Comparison of ENCODE assay signal across 16 cellular contexts in genomic region chr7:21041666-21042065, GRCh38.
DNase-seq lines count a peak whose midpoint lies in the region; ATAC-seq, FAIRE-seq and TF ChIP-seq lines count a peak whose summit lies in the region.
"Had no signal": no experiment of that assay in that cellular context is flagged by ENCODE, and none has a peak within 500 bp of the region (broad histone marks: within the 10 kb centered on the region; RNA-seq: fewer than 3 reads in every experiment).

No MANE protein-coding gene starts in this region.

- H3K9ac ChIP-seq in H1 (replicated peaks in 1 of 4; ENCODE audit: extremely low read depth in 1 of 4, low read depth in 3 of 4, low read length in 3 of 4) = no peak overlapping the region
- no peak overlapping the region for H3K9ac ChIP-seq in mesenchymal stem cell (ENCODE audit: low read length)
- H3K9ac ChIP-seq: BLaER1 had no signal

- no peak for ATAC-seq in Right ventricle myocardium superior (ENCODE audit: poor library complexity)
- ATAC-seq in mucosa of descending colon = no peak
- ATAC-seq in stimulated activated naive B cell treated with anti-CD40 and anti-IgM and Interleukin-4, amounts not matched to agents 10 μg/mL and 1 μg/mL and 100 μg/mL, for 72 hours (replicated peaks) = no peak
- ATAC-seq in upper lobe of left lung (ENCODE audit: low FRiP score in 2 of 2) = no peak
- ATAC-seq: K562 had no signal

- no peak overlapping the region for H2BK120ac ChIP-seq in H1 (replicated peaks; ENCODE audit: low read depth, low read length)
- H2BK120ac ChIP-seq in mesenchymal stem cell (ENCODE audit: low read depth, low read length) = no peak overlapping the region

- H3K4me3 Mint-ChIP-seq in stimulated activated naive B cell treated with anti-CD40 and anti-IgM and Interleukin-4, amounts not matched to agents 10 μg/mL and 1 μg/mL and 100 μg/mL, for 72 hours = no peak overlapping the region
- H3K4me3 Mint-ChIP-seq: CD8-positive, alpha-beta memory T cell had no signal

- H3K18ac ChIP-seq in H1 (ENCODE audit: extremely low read depth, low read length) = no peak overlapping the region
- H3K18ac ChIP-seq in mesenchymal stem cell (ENCODE audit: low read depth in 1 of 2, low read length in 2 of 2) = no peak overlapping the region

- H3K27ac Mint-ChIP-seq in stimulated activated naive B cell treated with anti-CD40 and anti-IgM and Interleukin-4, amounts not matched to agents 10 μg/mL and 1 μg/mL and 100 μg/mL, for 72 hours = no peak overlapping the region
- H3K27ac Mint-ChIP-seq: CD8-positive, alpha-beta memory T cell had no signal

- 0 out of 2 replicates have a peak overlapping the region, but pooled peaks have one; percentile 1 for H2BK15ac ChIP-seq in H1 (ENCODE audit: low read length)
- H2BK15ac ChIP-seq in mesenchymal stem cell (ENCODE audit: low read depth, poor library complexity, severe bottlenecking) = no peak overlapping the region

- POLR2A ChIA-PET in H1 (lab: Charles Lee; ENCODE audit: partially characterized antibody) = interaction anchor here (1.0 kb wide), 1 partner anchor 13 kb away, joined by 3 read pairs; no protein-coding TSS in a partner anchor

- peak; percentile 81 for FAIRE-seq in H1 (lab: Jason Lieb, UNC)
- FAIRE-seq: K562 had no signal

- TF ChIP-seq CTCF in H1 (IDR thresholded peaks at IDR 0.05; ENCODE audit: control extremely low read depth in 1 of 3, insufficient read depth in 1 of 3, low read depth in 1 of 3, low read length in 3 of 3) = no peak
- no peak for TF ChIP-seq CTCF in mucosa of descending colon (IDR thresholded peaks at IDR 0.05)
- TF ChIP-seq CTCF in upper lobe of left lung (IDR thresholded peaks at IDR 0.05) = no peak

- H3K79me2 ChIP-seq in H1 (ENCODE audit: control insufficient read depth in 1 of 2, insufficient read depth in 2 of 2, low read length in 2 of 2) = no peaks in the 10 kb centered on the region

- H3K27me3 Mint-ChIP-seq in stimulated activated naive B cell treated with anti-CD40 and anti-IgM and Interleukin-4, amounts not matched to agents 10 μg/mL and 1 μg/mL and 100 μg/mL, for 72 hours = no peaks in the 10 kb centered on the region

- H3K4ac ChIP-seq in H1 (replicated peaks; ENCODE audit: insufficient read length, low read depth, low read length) (no peak overlapping the region), mesenchymal stem cell (ENCODE audit: low read depth in 1 of 2, low read length in 2 of 2) (no peak overlapping the region)

- WGBS in H1 (ENCODE audit: extremely low coverage in 1 of 2, insufficient coverage in 1 of 2, insufficient read length in 1 of 2, insufficient replicate concordance in 2 of 2, low coverage in 1 of 2, low lambda C conversion rate in 2 of 2, missing lambda C conversion rate in 1 of 2), 2 experiments = 26% methylated on average over 5 of the region's 5 CpGs; no CpG with 5 or more reads in 1 of the 2 experiments
- WGBS in mesenchymal stem cell = 72% methylated on average over 5 of the region's 5 CpGs
- WGBS in upper lobe of left lung, 2 donors = 81% methylated on average over 5 of the region's 5 CpGs

- H3K9me3 ChIP-seq in H1 (ENCODE audit: insufficient read depth in 2 of 2, low read depth in 1 of 2, low read length in 1 of 2) (no peaks in the 10 kb centered on the region), mesenchymal stem cell (ENCODE audit: control insufficient read depth, low read length) (peaks cover 11% of the 10 kb centered on the region), mucosa of descending colon (no peaks in the 10 kb centered on the region), upper lobe of left lung (no peaks in the 10 kb centered on the region)
- H3K9me3 ChIP-seq: BLaER1, HAP-1 had no signal

- H3K36me3 ChIP-seq in H1 (ENCODE audit: control insufficient read depth in 2 of 4, insufficient read depth in 4 of 4, low read length in 3 of 4) (no peaks in the 10 kb centered on the region), mesenchymal stem cell (ENCODE audit: control insufficient read depth in 1 of 2, insufficient read depth in 2 of 2, low read depth in 1 of 2, low read length in 2 of 2) (no peaks in the 10 kb centered on the region), mucosa of descending colon (ENCODE audit: low read depth) (no peaks in the 10 kb centered on the region), upper lobe of left lung (no peaks in the 10 kb centered on the region)
- H3K36me3 ChIP-seq: BLaER1, HAP-1 had no signal

- DNase-seq in NCI-H146 (lab: John Stamatoyannopoulos, UW) (peak; percentile 19), NCI-H146 treated with DMSO at 0.1 percent for 48 hours (lab: John Stamatoyannopoulos, UW; ENCODE audit: unreplicated experiment) (no peak), H1 (ENCODE audit: low read depth in 1 of 2, low spot score in 2 of 2) (peak; percentile 23 to 55), mesenchymal stem cell (no peak), Right ventricle myocardium superior (no peak), mucosa of descending colon (no peak), upper lobe of left lung (no peak)
- no peak for DNase-seq in stimulated activated naive B cell treated with anti-CD40 and anti-IgM and Interleukin-4, amounts not matched to agents 10 μg/mL and 1 μg/mL and 100 μg/mL, for 72 hours
- DNase-seq: CD8-positive, alpha-beta memory T cell; NCI-H1436; NCI-H774; SIG-M5 had no signal

- CTCF ChIA-PET in H1 (lab: Charles Lee; ENCODE audit: partially characterized antibody) = no interaction called here

- H3K23ac ChIP-seq in H1 (ENCODE audit: insufficient read length) (no peak overlapping the region), mesenchymal stem cell (ENCODE audit: low read length in 2 of 2) (no peak overlapping the region)

- no peaks in the 10 kb centered on the region for H3K36me3 Mint-ChIP-seq in stimulated activated naive B cell treated with anti-CD40 and anti-IgM and Interleukin-4, amounts not matched to agents 10 μg/mL and 1 μg/mL and 100 μg/mL, for 72 hours
- H3K36me3 Mint-ChIP-seq: CD8-positive, alpha-beta memory T cell had no signal

- H3K4me3 ChIP-seq in H1 (ENCODE audit: extremely low read depth in 1 of 4, insufficient read depth in 2 of 4, low read depth in 3 of 4, low read length in 4 of 4) (no peak overlapping the region), mesenchymal stem cell (ENCODE audit: insufficient read depth in 1 of 2, low read depth in 1 of 2, low read length in 2 of 2) (no peak overlapping the region), mucosa of descending colon (no peak overlapping the region), upper lobe of left lung (no peak overlapping the region)
- H3K4me3 ChIP-seq: BLaER1, HAP-1, K562 had no signal

- H3K14ac ChIP-seq in H1 (ENCODE audit: insufficient read length) (no peak overlapping the region), mesenchymal stem cell (ENCODE audit: low read length in 2 of 2) (no peak overlapping the region)

- no peak overlapping the region for H2BK5ac ChIP-seq in H1 (ENCODE audit: low read depth, low read length)
- H2BK5ac ChIP-seq in mesenchymal stem cell (ENCODE audit: low read depth, low read length, poor library complexity, severe bottlenecking) = no peak overlapping the region

- H4K8ac ChIP-seq in H1 (ENCODE audit: extremely low read depth, insufficient read depth, low read length) (no peak overlapping the region), mesenchymal stem cell (ENCODE audit: low read length) (no peak overlapping the region)

- H4K91ac ChIP-seq in H1 (replicated peaks; ENCODE audit: insufficient read length, low read length) = no peak overlapping the region
- no peak overlapping the region for H4K91ac ChIP-seq in mesenchymal stem cell (ENCODE audit: low read length)

- peak overlapping the region; percentile 5 to 35; a peak in 2 of 4 replicates for H3K4me2 ChIP-seq in H1 (ENCODE audit: insufficient read depth in 1 of 2, low read depth in 2 of 2, low read length in 2 of 2)
- peak overlapping the region; percentile 22 for H3K4me2 ChIP-seq in mesenchymal stem cell (ENCODE audit: low read length, poor library complexity, severe bottlenecking)
- H3K4me2 ChIP-seq: BLaER1 had no signal

- H3K27ac ChIP-seq in H1 (ENCODE audit: low read depth, low read length) (no peak overlapping the region), mesenchymal stem cell (ENCODE audit: low read length, poor library complexity, severe bottlenecking) (no peak overlapping the region), upper lobe of left lung (no peak overlapping the region)
- H3K27ac ChIP-seq: 22Rv1, BLaER1 had no signal

- H3K4me1 Mint-ChIP-seq in stimulated activated naive B cell treated with anti-CD40 and anti-IgM and Interleukin-4, amounts not matched to agents 10 μg/mL and 1 μg/mL and 100 μg/mL, for 72 hours = no peaks in the 10 kb centered on the region
- H3K4me1 Mint-ChIP-seq: CD8-positive, alpha-beta memory T cell had no signal

- H3K23me2 ChIP-seq in H1 (ENCODE audit: low read depth, low read length) = no peaks in the 10 kb centered on the region

- H2AK5ac ChIP-seq in H1 (ENCODE audit: low read depth, low read length) (no peak overlapping the region), mesenchymal stem cell (ENCODE audit: low read length, severe bottlenecking) (no peak overlapping the region)

- H3K4me1 ChIP-seq in H1 (replicated peaks in 1 of 4; ENCODE audit: control insufficient read depth in 3 of 4, insufficient read depth in 4 of 4, low read length in 3 of 4) (peaks cover 0 to 16% (median 10%) of the 10 kb centered on the region in 4 experiments; a peak in 4 of 7 replicates), mesenchymal stem cell (ENCODE audit: control insufficient read depth, insufficient read depth, low read depth, low read length) (no peaks in the 10 kb centered on the region), mucosa of descending colon (ENCODE audit: low read depth) (no peaks in the 10 kb centered on the region), upper lobe of left lung (no peaks in the 10 kb centered on the region)
- H3K4me1 ChIP-seq: BLaER1 had no signal

- H2BK12ac ChIP-seq in H1 (ENCODE audit: low read depth, low read length) = no peak overlapping the region
- H2BK12ac ChIP-seq in mesenchymal stem cell (ENCODE audit: low read length in 2 of 2) = no peak overlapping the region

- peaks cover 0 to 4% of the 10 kb centered on the region in 2 donors for H3K9me3 Mint-ChIP-seq in stimulated activated naive B cell treated with anti-CD40 and anti-IgM and Interleukin-4, amounts not matched to agents 10 μg/mL and 1 μg/mL and 100 μg/mL, for 72 hours

- no peak overlapping the region for H3K56ac ChIP-seq in H1 (replicated peaks; ENCODE audit: insufficient read length, low read depth, low read length)

- TF ChIP-seq POLR2A in H1 (IDR thresholded peaks at IDR 0.05; ENCODE audit: control extremely low read depth in 1 of 2, low read depth in 2 of 2, low read length in 2 of 2) (no peak), upper lobe of left lung (IDR thresholded peaks at IDR 0.05) (no peak)

- TF ChIP-seq RAD21 in H1 (IDR thresholded peaks at IDR 0.05 in 1 of 2, conservative IDR thresholded peaks at IDR 0.05 in 1 of 2; ENCODE audit: low read depth in 2 of 2, low read length in 2 of 2) = no peak

- no peaks in the 10 kb centered on the region for H4K20me1 ChIP-seq in H1 (replicated peaks in 1 of 2; ENCODE audit: control insufficient read depth in 1 of 2, insufficient read depth in 2 of 2, low read length in 2 of 2)
- H4K20me1 ChIP-seq: BLaER1 had no signal

- H3K27me3 ChIP-seq in H1 (replicated peaks in 1 of 4; ENCODE audit: control insufficient read depth in 3 of 4, extremely low read depth in 1 of 4, insufficient read depth in 3 of 4, low read length in 3 of 4) = no peaks in the 10 kb centered on the region
- H3K27me3 ChIP-seq in mesenchymal stem cell (ENCODE audit: control insufficient read depth in 1 of 2, insufficient read depth in 1 of 2, low read length in 2 of 2) = no peaks in the 10 kb centered on the region
- H3K27me3 ChIP-seq in upper lobe of left lung = no peaks in the 10 kb centered on the region
- H3K27me3 ChIP-seq: BLaER1 had no signal

- intact Hi-C loops in Right ventricle myocardium superior (cut with DNase I) (no loop called here), mucosa of descending colon (cut with DNase I, micrococcal nuclease) (no loop called here)

- no peak overlapping the region for H4K5ac ChIP-seq in H1 (ENCODE audit: insufficient read length, low read depth, low read length)

- H2BK20ac ChIP-seq in H1 (ENCODE audit: low read length) = no peak overlapping the region

- TF ChIP-seq EP300 in H1 (IDR thresholded peaks at IDR 0.05; ENCODE audit: borderline replicate concordance in 1 of 2, low read depth in 2 of 2, low read length in 2 of 2) (no peak), upper lobe of left lung (IDR thresholded peaks at IDR 0.05) (no peak)

- H2AFZ ChIP-seq in H1 (ENCODE audit: low read length) (no peak overlapping the region), mesenchymal stem cell (ENCODE audit: low read depth, low read length) (no peak overlapping the region)

- H3K79me1 ChIP-seq in H1 (ENCODE audit: low read depth, low read length) (no peaks in the 10 kb centered on the region), mesenchymal stem cell (replicated peaks; ENCODE audit: low read length, poor library complexity, severe bottlenecking) (no peaks in the 10 kb centered on the region)

Comparison
In these comparisons a context has a peak if more than half of its experiments do, and no peak if none do; other contexts are left out.
1. DNase-seq: peak in NCI-H146 (single experiment) and H1 (2 of 2); none in NCI-H146 treated with DMSO at 0.1 percent for 48 hours (single experiment), mesenchymal stem cell (single experiment), Right ventricle myocardium superior (single experiment), mucosa of descending colon (0 of 3), stimulated activated naive B cell treated with anti-CD40 and anti-IgM and Interleukin-4, amounts not matched to agents 10 μg/mL and 1 μg/mL and 100 μg/mL, for 72 hours (single experiment) and upper lobe of left lung (0 of 2).